28 cellular contexts compared by ENCODE assay signal in the genomic region with DNA sequence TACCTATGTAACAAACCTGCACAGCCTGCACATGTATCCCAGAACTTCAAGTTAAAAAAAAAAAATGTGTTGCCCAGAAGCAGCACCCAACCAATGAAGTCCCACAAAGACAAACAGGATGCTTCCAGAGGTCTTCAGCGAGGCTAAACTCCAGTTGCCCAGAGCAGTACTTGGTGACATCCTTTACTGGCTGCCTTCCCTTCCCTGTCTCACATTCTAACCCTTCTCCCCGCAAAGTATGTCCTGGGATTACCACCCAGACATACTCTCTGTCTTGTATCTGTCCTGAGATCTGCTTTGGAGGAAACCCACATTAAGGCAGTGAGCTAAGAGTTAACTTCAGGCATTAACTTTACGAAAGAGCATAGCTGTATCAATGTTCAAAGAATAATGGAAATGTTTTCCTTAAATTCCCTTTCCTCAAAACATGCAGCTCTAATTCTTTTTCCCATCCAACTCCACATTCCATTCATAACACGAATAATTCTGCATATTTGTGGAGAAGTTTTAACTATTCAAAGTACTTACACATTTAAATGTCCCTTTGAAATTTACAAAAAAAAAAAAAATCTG.
"Had no signal": no experiment of that assay in that cellular context is flagged by ENCODE, and none has a peak within 500 bp of the region (broad histone marks: within the 10 kb centered on the region; RNA-seq: fewer than 3 reads in every experiment).

No MANE protein-coding gene starts in this region.

- H3K9me3 Mint-ChIP-seq: activated naive CD4-positive, alpha-beta T cell treated with anti-CD3 and anti-CD28 coated beads, Interleukin-2, amount 50 U/mL, for 72 hours; activated T-cell treated with anti-CD3 and anti-CD28 coated beads, Interleukin-2, amount 50 U/mL, for 72 hours; natural killer cell treated with Interleukin-12 subunit alpha and Interleukin-12 subunit beta and Interleukin-15 and Interleukin-18, amount 100 ng/mL, for 72 hours; stimulated activated effector memory CD8-positive, alpha-beta T cell treated with anti-CD3 and anti-CD28 coated beads, Interleukin-12 subunit alpha, Interleukin-12 subunit beta, amount 100 ng/mL, for 72 hours; stimulated activated naive CD8-positive, alpha-beta T cell treated with anti-CD3 and anti-CD28 coated beads, Interleukin-15, amount 100 ng/mL, for 72 hours; T-helper 1 cell treated with Interleukin-12 subunit alpha and Interleukin-12 subunit beta and Interleukin-4 antibody, amounts not matched to agents 30 μg/mL and 1 μg/mL, for 36 hours had no signal

- H3K4me3 ChIP-seq: cardiac muscle cell, colonic mucosa, gastroesophageal sphincter, hepatocyte, prostate gland, upper lobe of left lung, vagina had no signal

- H3K27me3 ChIP-seq: cardiac muscle cell, colonic mucosa, hepatocyte, upper lobe of left lung, vagina had no signal

- ATAC-seq: activated naive CD4-positive, alpha-beta T cell treated with anti-CD3 and anti-CD28 coated beads, Interleukin-2, amount 50 U/mL, for 72 hours; activated T-cell treated with anti-CD3 and anti-CD28 coated beads, Interleukin-2, amount 50 U/mL, for 72 hours; gastroesophageal sphincter; left colon; natural killer cell treated with Interleukin-12 subunit alpha and Interleukin-12 subunit beta and Interleukin-15 and Interleukin-18, amount 100 ng/mL, for 72 hours; sciatic nerve; stimulated activated effector memory CD8-positive, alpha-beta T cell treated with anti-CD3 and anti-CD28 coated beads, Interleukin-12 subunit alpha, Interleukin-12 subunit beta, amount 100 ng/mL, for 72 hours; stimulated activated naive CD8-positive, alpha-beta T cell treated with anti-CD3 and anti-CD28 coated beads, Interleukin-15, amount 100 ng/mL, for 72 hours had no signal

- H3K4me1 Mint-ChIP-seq: stimulated activated effector memory CD8-positive, alpha-beta T cell treated with anti-CD3 and anti-CD28 coated beads, Interleukin-12 subunit alpha, Interleukin-12 subunit beta, amount 100 ng/mL, for 72 hours; stimulated activated naive CD8-positive, alpha-beta T cell treated with anti-CD3 and anti-CD28 coated beads, Interleukin-15, amount 100 ng/mL, for 72 hours had no signal

- H3K4me3 Mint-ChIP-seq: activated T-cell treated with anti-CD3 and anti-CD28 coated beads, Interleukin-2, amount 50 U/mL, for 72 hours; brain; natural killer cell treated with Interleukin-12 subunit alpha and Interleukin-12 subunit beta and Interleukin-15 and Interleukin-18, amount 100 ng/mL, for 72 hours; stimulated activated effector memory CD8-positive, alpha-beta T cell treated with anti-CD3 and anti-CD28 coated beads, Interleukin-12 subunit alpha, Interleukin-12 subunit beta, amount 100 ng/mL, for 72 hours; stimulated activated naive CD8-positive, alpha-beta T cell treated with anti-CD3 and anti-CD28 coated beads, Interleukin-15, amount 100 ng/mL, for 72 hours; T-helper 1 cell treated with Interleukin-12 subunit alpha and Interleukin-12 subunit beta and Interleukin-4 antibody, amounts not matched to agents 30 μg/mL and 1 μg/mL, for 36 hours had no signal

- H3K36me3 ChIP-seq: cardiac muscle cell, colonic mucosa, gastroesophageal sphincter, prostate gland, upper lobe of left lung, vagina had no signal

- DNase-seq: activated CD4-positive, alpha-beta T cell treated with anti-CD3 and anti-CD28 coated beads for 4 hours; activated CD4-positive, alpha-beta T cell treated with anti-CD3 and anti-CD28 coated beads, Interleukin-2, amount 50 U/mL, for 4 hours; activated naive CD4-positive, alpha-beta T cell; activated T-cell treated with anti-CD3 and anti-CD28 coated beads for 4 hours; activated T-cell treated with anti-CD3 and anti-CD28 coated beads, Interleukin-2, amount 50 U/mL, for 72 hours; anterior cingulate cortex; cerebellar nuclear complex; colonic mucosa; effector CD8-positive, alpha-beta T cell; left colon; retina; small intestine; stimulated activated CD4-positive, alpha-beta T cell treated with anti-CD3 and anti-CD28 coated beads, Interleukin-4, amount 100 ng/mL, for 24 hours; stimulated activated naive CD8-positive, alpha-beta T cell treated with anti-CD3 and anti-CD28 coated beads, Interleukin-15, amount 100 ng/mL, for 72 hours; substantia nigra; T-helper 9 cell; upper lobe of left lung had no signal

- H3K27ac Mint-ChIP-seq: activated naive CD4-positive, alpha-beta T cell treated with anti-CD3 and anti-CD28 coated beads, Interleukin-2, amount 50 U/mL, for 72 hours; activated T-cell treated with anti-CD3 and anti-CD28 coated beads, Interleukin-2, amount 50 U/mL, for 72 hours; brain; natural killer cell treated with Interleukin-12 subunit alpha and Interleukin-12 subunit beta and Interleukin-15 and Interleukin-18, amount 100 ng/mL, for 72 hours; stimulated activated effector memory CD8-positive, alpha-beta T cell treated with anti-CD3 and anti-CD28 coated beads, Interleukin-12 subunit alpha, Interleukin-12 subunit beta, amount 100 ng/mL, for 72 hours; stimulated activated naive CD8-positive, alpha-beta T cell treated with anti-CD3 and anti-CD28 coated beads, Interleukin-15, amount 100 ng/mL, for 72 hours; T-helper 1 cell treated with Interleukin-12 subunit alpha and Interleukin-12 subunit beta and Interleukin-4 antibody, amounts not matched to agents 30 μg/mL and 1 μg/mL, for 36 hours had no signal

- H3K36me3 Mint-ChIP-seq: activated naive CD4-positive, alpha-beta T cell treated with anti-CD3 and anti-CD28 coated beads, Interleukin-2, amount 50 U/mL, for 72 hours; brain; natural killer cell treated with Interleukin-12 subunit alpha and Interleukin-12 subunit beta and Interleukin-15 and Interleukin-18, amount 100 ng/mL, for 72 hours; stimulated activated effector memory CD8-positive, alpha-beta T cell treated with anti-CD3 and anti-CD28 coated beads, Interleukin-12 subunit alpha, Interleukin-12 subunit beta, amount 100 ng/mL, for 72 hours had no signal
